Comparison of ENCODE assay signal across 8 cellular contexts in genomic region chr1:56803561-56804156, GRCh38. TPM values are rescaled to one million over a fixed set of nuclear protein-coding genes. Genes with fewer than 3 reads are reported as not detected.
DNase-seq lines count a peak whose midpoint lies in the region; ATAC-seq and TF ChIP-seq lines count a peak whose summit lies in the region.

No MANE protein-coding gene starts in this region.

- no peaks in the 10 kb centered on the region for H3K36me3 ChIP-seq in SJCRH30

- no peaks in the 10 kb centered on the region for H3K4me1 ChIP-seq in SJCRH30

- DNase-seq in AG08396 (ENCODE audit: low spot score): peak; percentile 27
- DNase-seq in HS-27A (ENCODE audit: low read depth): peak; percentile 34
- peak; percentile 15 to 55 for DNase-seq in SJCRH30
- peak; percentile 72 for DNase-seq in kidney glomerular epithelial cell (lab: John Stamatoyannopoulos, UW)
- no peak for DNase-seq in foreskin melanocyte

- no peak overlapping the region for H3K27ac ChIP-seq in SJCRH30

- TF ChIP-seq CTCF in GM12875 (IDR thresholded peaks at IDR 0.05; ENCODE audit: borderline replicate concordance, insufficient read depth, low read depth, low read length): peak; percentile 70

- H3K4me3 ChIP-seq in GM12875 (ENCODE audit: low read depth, low read length): no peak overlapping the region
- H3K4me3 ChIP-seq in SJCRH30: no peak overlapping the region

- no peaks in the 10 kb centered on the region for H3K27me3 ChIP-seq in SJCRH30

- ATAC-seq in HG02840 (IDR thresholded peaks at IDR 0.05; ENCODE audit: low FRiP score, unreplicated experiment) (no peak), HG03460 (IDR thresholded peaks at IDR 0.05; ENCODE audit: unreplicated experiment) (no peak)

- no peaks in the 10 kb centered on the region for H3K9me3 ChIP-seq in SJCRH30 (replicated peaks)

RNA-seq across cellular contexts. Expression of gene FYB2, which starts 15.5 kb away (rescaled TPM):
- not detected in 2 replicates for total RNA-seq in SJCRH30 (2014; rRNA removed; shearing (Covaris generic))

RNA-seq across cellular contexts. Expression of gene C8A, which starts 50.9 kb away (rescaled TPM):
- not detected in 2 replicates for total RNA-seq in SJCRH30 (2014; rRNA removed; shearing (Covaris generic))
